ENCODE assay signal across 36 cellular contexts in genomic region chr16:48684148-48684547, GRCh38.
"Had no signal": no experiment of that assay in that cellular context is flagged by ENCODE, and none has a peak within 500 bp of the region (broad histone marks: within the 10 kb centered on the region; RNA-seq: fewer than 3 reads in every experiment).

No MANE protein-coding gene starts in this region.

- ATAC-seq: activated CD4-positive, alpha-beta T cell treated with anti-CD3 and anti-CD28 coated beads for 36 hours; activated CD4-positive, CD25-positive, alpha-beta regulatory T cell treated with anti-CD3 and anti-CD28 coated beads, Interleukin-2, amount 50 U/mL, for 24 hours; activated CD8-positive, alpha-beta memory T cell treated with anti-CD3 and anti-CD28 coated beads, Interleukin-2, amount 10 ng/mL, durations not matched to agents 7 days and 5 days; activated CD8-positive, alpha-beta T cell treated with anti-CD3 and anti-CD28 coated beads, Interleukin-2, amount 10 ng/mL, durations not matched to agents 7 days and 5 days; body of pancreas; T-cell; T-helper 17 cell; WTC11 had no signal

- H3K4me3 ChIP-seq: adrenal gland, body of pancreas, breast epithelium had no signal

- H3K4me1 Mint-ChIP-seq: activated CD8-positive, alpha-beta memory T cell treated with anti-CD3 and anti-CD28 coated beads, Interleukin-2, amount 10 ng/mL, durations not matched to agents 7 days and 5 days had no signal

- H3K36me3 Mint-ChIP-seq: activated CD8-positive, alpha-beta memory T cell treated with anti-CD3 and anti-CD28 coated beads, Interleukin-2, amount 10 ng/mL, durations not matched to agents 7 days and 5 days; activated naive CD4-positive, alpha-beta T cell treated with anti-CD3 and anti-CD28 coated beads, Interleukin-2, amount 10 ng/mL, durations not matched to agents 7 days and 5 days; activated naive CD4-positive, alpha-beta T cell treated with anti-CD3 and anti-CD28 coated beads, Interleukin-2, amount 50 U/mL, for 24 hours; activated naive CD8-positive, alpha-beta T cell treated with anti-CD3 and anti-CD28 coated beads, Interleukin-2, amount 10 ng/mL, durations not matched to agents 7 days and 5 days; T-cell; WTC11 had no signal

- H3K4me3 Mint-ChIP-seq: activated CD4-positive, alpha-beta memory T cell treated with anti-CD3 and anti-CD28 coated beads, Interleukin-2, amount 10 ng/mL, durations not matched to agents 7 days and 5 days; activated CD4-positive, alpha-beta T cell treated with anti-CD3 and anti-CD28 coated beads for 36 hours; activated CD4-positive, alpha-beta T cell treated with anti-CD3 and anti-CD28 coated beads, Interleukin-2, amount 10 ng/mL, durations not matched to agents 7 days and 5 days; activated CD8-positive, alpha-beta memory T cell treated with anti-CD3 and anti-CD28 coated beads, Interleukin-2, amount 10 ng/mL, durations not matched to agents 7 days and 5 days; activated CD8-positive, alpha-beta T cell treated with anti-CD3 and anti-CD28 coated beads, Interleukin-2, amount 10 ng/mL, durations not matched to agents 7 days and 5 days; activated naive CD4-positive, alpha-beta T cell treated with anti-CD3 and anti-CD28 coated beads, Interleukin-2, amount 10 ng/mL, durations not matched to agents 7 days and 5 days; activated naive CD4-positive, alpha-beta T cell treated with anti-CD3 and anti-CD28 coated beads, Interleukin-2, amount 50 U/mL, for 24 hours; activated naive CD8-positive, alpha-beta T cell; activated naive CD8-positive, alpha-beta T cell treated with anti-CD3 and anti-CD28 coated beads, Interleukin-2, amount 10 ng/mL, durations not matched to agents 7 days and 5 days; activated T-cell treated with anti-CD3 and anti-CD28 coated beads, Interleukin-2, amount 50 U/mL, for 24 hours; T-cell; T-helper 17 cell; WTC11 had no signal

- H3K27ac ChIP-seq: adrenal gland, body of pancreas, brain microvascular endothelial cell, breast epithelium, WERI-Rb-1 had no signal

- DNase-seq: activated CD4-positive, alpha-beta memory T cell treated with anti-CD3 and anti-CD28 coated beads, Interleukin-2, amount 10 ng/mL, durations not matched to agents 7 days and 5 days; activated CD4-positive, alpha-beta T cell treated with anti-CD3 and anti-CD28 coated beads for 1 hour; activated CD4-positive, alpha-beta T cell treated with anti-CD3 and anti-CD28 coated beads for 36 hours; activated CD4-positive, alpha-beta T cell treated with anti-CD3 and anti-CD28 coated beads for 48 hours; activated CD4-positive, alpha-beta T cell treated with anti-CD3 and anti-CD28 coated beads, Interleukin-2, amount 10 ng/mL, durations not matched to agents 7 days and 5 days; activated CD4-positive, alpha-beta T cell treated with anti-CD3 and anti-CD28 coated beads, Interleukin-2, amount 50 U/mL, for 48 hours; activated CD4-positive, CD25-positive, alpha-beta regulatory T cell; activated CD8-positive, alpha-beta memory T cell treated with anti-CD3 and anti-CD28 coated beads for 24 hours; activated CD8-positive, alpha-beta memory T cell treated with anti-CD3 and anti-CD28 coated beads, Interleukin-2, amount 10 ng/mL, durations not matched to agents 7 days and 5 days; activated CD8-positive, alpha-beta memory T cell treated with anti-CD3 and anti-CD28 coated beads, Interleukin-2, amount 50 U/mL, for 48 hours; activated CD8-positive, alpha-beta T cell treated with anti-CD3 and anti-CD28 coated beads, Interleukin-2, amount 10 ng/mL, durations not matched to agents 7 days and 5 days; activated effector memory CD4-positive, alpha-beta T cell treated with Interleukin-2 at 50 U/mL for 16 hours; activated gamma-delta T cell; activated naive CD4-positive, alpha-beta T cell treated with anti-CD3 and anti-CD28 coated beads, Interleukin-2, amount 10 ng/mL, durations not matched to agents 7 days and 5 days; activated naive CD4-positive, alpha-beta T cell treated with Interleukin-2 at 50 U/mL for 16 hours; activated naive CD8-positive, alpha-beta T cell treated with anti-CD3 and anti-CD28 coated beads, Interleukin-2, amount 10 ng/mL, durations not matched to agents 7 days and 5 days; activated T-cell treated with anti-CD3 and anti-CD28 coated beads, Interleukin-2, amount 50 U/mL, for 24 hours; activated T-cell treated with anti-CD3 and anti-CD28 coated beads, Interleukin-2, amount 50 U/mL, for 48 hours; adrenal gland; amniotic stem cell; aorta; body of pancreas; brain microvascular endothelial cell; central memory CD4-positive, alpha-beta T cell; T-cell; T-helper 17 cell; T1000; WERI-Rb-1 had no signal

- H3K27ac Mint-ChIP-seq: activated CD4-positive, alpha-beta memory T cell treated with anti-CD3 and anti-CD28 coated beads, Interleukin-2, amount 10 ng/mL, durations not matched to agents 7 days and 5 days; activated CD4-positive, alpha-beta T cell treated with anti-CD3 and anti-CD28 coated beads for 36 hours; activated CD4-positive, alpha-beta T cell treated with anti-CD3 and anti-CD28 coated beads, Interleukin-2, amount 10 ng/mL, durations not matched to agents 7 days and 5 days; activated CD8-positive, alpha-beta memory T cell treated with anti-CD3 and anti-CD28 coated beads, Interleukin-2, amount 10 ng/mL, durations not matched to agents 7 days and 5 days; activated CD8-positive, alpha-beta T cell treated with anti-CD3 and anti-CD28 coated beads, Interleukin-2, amount 10 ng/mL, durations not matched to agents 7 days and 5 days; activated naive CD4-positive, alpha-beta T cell treated with anti-CD3 and anti-CD28 coated beads, Interleukin-2, amount 10 ng/mL, durations not matched to agents 7 days and 5 days; activated naive CD4-positive, alpha-beta T cell treated with anti-CD3 and anti-CD28 coated beads, Interleukin-2, amount 50 U/mL, for 24 hours; activated naive CD8-positive, alpha-beta T cell; activated naive CD8-positive, alpha-beta T cell treated with anti-CD3 and anti-CD28 coated beads, Interleukin-2, amount 10 ng/mL, durations not matched to agents 7 days and 5 days; activated T-cell treated with anti-CD3 and anti-CD28 coated beads, Interleukin-2, amount 50 U/mL, for 24 hours; activated T-helper 2 cell treated with anti-CD3 and anti-CD28 coated beads, Interferon-gamma antibody, Interleukin-2, Interleukin-4, amounts not matched to agents 10 μg/mL and 5 μg/mL and 100 μg/mL, durations not matched to agents 14 hours and 24 hours and 36 hours; T-cell; T-helper 17 cell; WTC11 had no signal

- H3K27me3 ChIP-seq: adrenal gland, body of pancreas, brain microvascular endothelial cell, breast epithelium had no signal

- H3K9me3 ChIP-seq: adrenal gland, body of pancreas, breast epithelium had no signal

- H3K4me1 ChIP-seq: adrenal gland, body of pancreas, breast epithelium had no signal

- H3K36me3 ChIP-seq: adrenal gland, brain microvascular endothelial cell, breast epithelium, WERI-Rb-1 had no signal

- H3K9me3 Mint-ChIP-seq: activated CD4-positive, alpha-beta memory T cell treated with anti-CD3 and anti-CD28 coated beads, Interleukin-2, amount 10 ng/mL, durations not matched to agents 7 days and 5 days; activated CD4-positive, alpha-beta T cell treated with anti-CD3 and anti-CD28 coated beads, Interleukin-2, amount 10 ng/mL, durations not matched to agents 7 days and 5 days; activated naive CD4-positive, alpha-beta T cell treated with anti-CD3 and anti-CD28 coated beads, Interleukin-2, amount 10 ng/mL, durations not matched to agents 7 days and 5 days; activated naive CD4-positive, alpha-beta T cell treated with anti-CD3 and anti-CD28 coated beads, Interleukin-2, amount 50 U/mL, for 24 hours; activated naive CD8-positive, alpha-beta T cell treated with anti-CD3 and anti-CD28 coated beads, Interleukin-2, amount 10 ng/mL, durations not matched to agents 7 days and 5 days; activated T-cell treated with anti-CD3 and anti-CD28 coated beads, Interleukin-2, amount 50 U/mL, for 24 hours; activated T-helper 2 cell treated with anti-CD3 and anti-CD28 coated beads, Interferon-gamma antibody, Interleukin-2, Interleukin-4, amounts not matched to agents 10 μg/mL and 5 μg/mL and 100 μg/mL, durations not matched to agents 14 hours and 24 hours and 36 hours; T-cell; WTC11 had no signal

- FAIRE-seq: astrocyte, TTC549 had no signal
